In genomic region chr17:39020037-39020436, GRCh38 we compare ENCODE assay signal across 11 cellular contexts. TPM values are rescaled to one million over a fixed set of nuclear protein-coding genes. Genes with fewer than 3 reads are reported as not detected.
"Had no signal": no experiment of that assay in that cellular context is flagged by ENCODE, and none has a peak within 500 bp of the region (broad histone marks: within the 10 kb centered on the region; RNA-seq: fewer than 3 reads in every experiment).

No MANE protein-coding gene starts in this region.

RNA-seq across cellular contexts. Expression of gene FBXO47, which starts 52.8 kb away (rescaled TPM):
- total RNA-seq: activated B cell treated with CpG ODN at 0.5 μM for 24 hours; activated CD4-positive, alpha-beta memory T cell treated with anti-CD3 and anti-CD28 coated beads for 36 hours; activated CD4-positive, alpha-beta memory T cell treated with anti-CD3 and anti-CD28 coated beads, Interleukin-2, amount 10 ng/mL, durations not matched to agents 7 days and 5 days; activated CD4-positive, alpha-beta T cell treated with anti-CD3 and anti-CD28 coated beads, Interleukin-2, amount 10 ng/mL, durations not matched to agents 7 days and 5 days; activated CD8-positive, alpha-beta memory T cell treated with anti-CD3 and anti-CD28 coated beads for 36 hours; activated CD8-positive, alpha-beta T cell treated with anti-CD3 and anti-CD28 coated beads for 36 hours; activated CD8-positive, alpha-beta T cell treated with anti-CD3 and anti-CD28 coated beads, Interleukin-2, amount 10 ng/mL, durations not matched to agents 7 days and 5 days; T-helper 1 cell treated with Interleukin-12 subunit alpha and Interleukin-12 subunit beta and Interleukin-4 antibody, amounts not matched to agents 30 ng/mL and 1 ng/mL, for 36 hours; T-helper 17 cell; T-helper 2 cell treated with Interferon-gamma antibody and Interleukin-4, amounts not matched to agents 100 ng/mL and 5 ng/mL, for 36 hours; WTC11 had no signal
